In genomic region chr17:19317359-19318095, GRCh38 we compare ENCODE assay signal across 8 cellular contexts. TPM values are rescaled to one million over a fixed set of nuclear protein-coding genes. Genes with fewer than 3 reads are reported as not detected.
DNase-seq lines count a peak whose midpoint lies in the region; ATAC-seq, FAIRE-seq and TF ChIP-seq lines count a peak whose summit lies in the region.

No MANE protein-coding gene starts in this region.

- TF ChIP-seq CTCF in GM12875 (IDR thresholded peaks at IDR 0.05; ENCODE audit: borderline replicate concordance, insufficient read depth, low read depth, low read length) = peak; percentile 25; the same call in 1 of the 2 replicates
- TF ChIP-seq CTCF in GM12878 (IDR thresholded peaks at IDR 0.05 in 2 of 3, conservative IDR thresholded peaks at IDR 0.05 in 1 of 3; ENCODE audit: control insufficient read depth in 2 of 3, extremely low read depth in 1 of 3, insufficient read depth in 1 of 3, low read depth in 3 of 3, low read length in 3 of 3) = peak; percentile 16 to 39 (median 29); a peak in 3 of 6 replicates
- peak in 8 of 11 experiments; percentile 5 to 48 (median 38) for TF ChIP-seq CTCF in spleen (IDR thresholded peaks at IDR 0.05 in 8 of 11, conservative IDR thresholded peaks at IDR 0.05 in 3 of 11)
- no peak for TF ChIP-seq CTCF in D721Med (IDR thresholded peaks at IDR 0.05; ENCODE audit: insufficient read depth, missing control alignments)

- peak; percentile 97 for ATAC-seq in GM12878

- RAD21 ChIA-PET in GM12878 (lab: Charles Lee; ENCODE audit: unreplicated experiment) = no interaction called here

- no peak overlapping the region for H3K27ac ChIP-seq in Karpas-422 (ENCODE audit: low read length)
- H3K27ac ChIP-seq in GM12878 (ENCODE audit: control insufficient read depth, insufficient read depth) = no peak overlapping the region
- H3K27ac ChIP-seq in spleen = peak overlapping the region in 7 of 8 donors; percentile 46 to 76 (median 72)

- DNase-seq in Karpas-422 = peak; percentile 77
- no peak for DNase-seq in GM12878 (ENCODE audit: low read depth, low spot score)
- peak; percentile 96 for DNase-seq in islet precursor cell
- DNase-seq in spleen = peak; percentile 89
- DNase-seq in NCI-H2081 treated with DMSO at 0.1 percent for 48 hours (lab: John Stamatoyannopoulos, UW) = no peak
- DNase-seq in activated CD4-positive, CD25-positive, alpha-beta regulatory T cell (lab: John Stamatoyannopoulos, UW) = no peak
- no peak for DNase-seq in D721Med (ENCODE audit: insufficient read length, low spot score)

- H3K9me2 ChIP-seq in Karpas-422 (replicated peaks; ENCODE audit: insufficient read depth, low read length) = no peaks in the 10 kb centered on the region

- TF ChIP-seq POLR2A in GM12878 (IDR thresholded peaks at IDR 0.05; ENCODE audit: low read depth, low read length) (no peak), spleen (IDR thresholded peaks at IDR 0.05) (no peak)

- no peaks in the 10 kb centered on the region for H3K9me3 ChIP-seq in Karpas-422 (ENCODE audit: low read length)
- H3K9me3 ChIP-seq in GM12878 (replicated peaks; ENCODE audit: control insufficient read depth, insufficient read depth, low read length) = no peaks in the 10 kb centered on the region
- no peaks in the 10 kb centered on the region for H3K9me3 ChIP-seq in spleen

- BruUV-seq in GM12878 (replicated peaks; lab: Mats Ljungman, UMichigan) = no TSS peak

- 0 out of 2 replicates have a peak, but pooled peaks cover 6% of the 10 kb centered on the region for H4K20me1 ChIP-seq in Karpas-422 (ENCODE audit: insufficient read depth, low read depth, low read length)
- H4K20me1 ChIP-seq in GM12878 (ENCODE audit: control insufficient read depth, insufficient read depth) = no peaks in the 10 kb centered on the region

- SMC1A ChIA-PET in GM12878 (lab: Charles Lee; ENCODE audit: uncharacterized antibody, unreplicated experiment) = interaction anchor here (1.2 kb wide), 1 partner anchor 11 kb away, joined by 3 read pairs; no protein-coding TSS in a partner anchor

- WGBS in GM12878 (ENCODE audit: insufficient coverage, insufficient replicate concordance, low lambda C conversion rate, missing lambda C conversion rate) = 29% methylated on average over 19 of the region's 19 CpGs
- WGBS in spleen, 5 donors = 48 to 70% (median 59%) methylated on average over 17 to 19 of the region's 19 CpGs

- no peaks in the 10 kb centered on the region for H3K79me2 ChIP-seq in Karpas-422 (ENCODE audit: low read length)
- H3K79me2 ChIP-seq in GM12878 (ENCODE audit: control insufficient read depth, insufficient read depth, low read length) = no peaks in the 10 kb centered on the region

- H3K4me1 ChIP-seq in Karpas-422 (ENCODE audit: low read length) (peaks cover 13% of the 10 kb centered on the region), GM12878 (ENCODE audit: control insufficient read depth, insufficient read depth, low read length) (no peaks in the 10 kb centered on the region), spleen (peaks cover 0 to 42% (median 25%) of the 10 kb centered on the region in 6 donors)

- TF ChIP-seq EP300 in GM12878 (IDR thresholded peaks at IDR 0.05; ENCODE audit: borderline replicate concordance in 1 of 2, control insufficient read depth in 1 of 2, low read depth in 2 of 2, low read length in 2 of 2) = no peak

- FAIRE-seq in GM12878 (lab: Jason Lieb, UNC) (no peak), D721Med (lab: Jason Lieb, UNC) (no peak)

- TF ChIP-seq RAD21 in GM12878 (IDR thresholded peaks at IDR 0.05; ENCODE audit: insufficient read depth, low read depth, low read length) = no peak

- H3K27me3 ChIP-seq in Karpas-422 (ENCODE audit: low read length) = no peaks in the 10 kb centered on the region
- H3K27me3 ChIP-seq in GM12878 (replicated peaks in 1 of 2; ENCODE audit: control insufficient read depth in 2 of 2, insufficient read depth in 2 of 2, low read length in 1 of 2) = no peaks in the 10 kb centered on the region
- peaks cover 0 to 20% (median 0%) of the 10 kb centered on the region in 7 donors for H3K27me3 ChIP-seq in spleen (replicated peaks in 1 of 7)

- H3K9ac ChIP-seq in Karpas-422 (ENCODE audit: low read length) (0 out of 2 replicates have a peak overlapping the region, but pooled peaks have one; percentile 32), GM12878 (ENCODE audit: control insufficient read depth, insufficient read depth, low read length) (no peak overlapping the region)

- POLR2A ChIA-PET in GM12878 (lab: Charles Lee) = interaction anchor here (0.9 kb wide), 1 partner anchor 12 kb away, joined by 3 read pairs; no protein-coding TSS in a partner anchor

- H3K36me3 ChIP-seq in Karpas-422 (ENCODE audit: insufficient read depth, low read length) = no peaks in the 10 kb centered on the region
- H3K36me3 ChIP-seq in GM12878 (ENCODE audit: control insufficient read depth in 2 of 2, insufficient read depth in 2 of 2, low read length in 1 of 2) = no peaks in the 10 kb centered on the region
- peaks cover 0 to 26% (median 8%) of the 10 kb centered on the region in 6 donors for H3K36me3 ChIP-seq in spleen

- peak overlapping the region; percentile 37 for H3K4me2 ChIP-seq in Karpas-422 (ENCODE audit: low read depth, low read length, poor library complexity, severe bottlenecking)
- H3K4me2 ChIP-seq in GM12878 (ENCODE audit: control insufficient read depth, insufficient read depth) = no peak overlapping the region

- H3K4me3 ChIP-seq in GM12875 (ENCODE audit: low read depth, low read length) (no peak overlapping the region), Karpas-422 (ENCODE audit: low read length) (peak overlapping the region; percentile 1; the same call in 1 of the 2 replicates), GM12878 (no peak overlapping the region), spleen (peak overlapping the region in 1 of 8 donors; percentile 5)

- CTCF ChIA-PET in GM12878 (lab: Yijun Ruan, JAX) = interaction anchor here (0.8 to 1.5 kb wide), 3 partner anchors 10 to 45 kb away, joined by 3 to 5 read pairs (median 4); partner anchors contain the start of gene B9D1

- intact Hi-C loops in GM12878 (cut with micrococcal nuclease; ENCODE audit: unreplicated experiment) = no loop called here
- intact Hi-C loops in spleen (cut with DNase I; ENCODE audit: low total_unique reads) = no loop called here

- no peak overlapping the region for H2AFZ ChIP-seq in Karpas-422 (ENCODE audit: low read length)
- H2AFZ ChIP-seq in GM12878 (ENCODE audit: control insufficient read depth, low read depth, low read length) = no peak overlapping the region

- in situ Hi-C loops in GM12878 (cut with MboI) = no loop called here

TF ChIP-seq in GM12878, 131 proteins besides CTCF, POLR2A, EP300 and RAD21:
- TF ChIP-seq TCF12 (IDR thresholded peaks at IDR 0.05; ENCODE audit: low read depth, low read length) = 0 out of 2 replicates have a peak, but pooled peaks have one; percentile 6
- TF ChIP-seq NR2C2 (IDR thresholded peaks at IDR 0.05; ENCODE audit: borderline replicate concordance, control insufficient read depth, insufficient read length, low read depth) = no peak
- TF ChIP-seq NR2F1 (conservative IDR thresholded peaks at IDR 0.05) = peak; percentile 67
- TF ChIP-seq POU2F2 (IDR thresholded peaks at IDR 0.05; ENCODE audit: borderline replicate concordance, low read depth, low read length) = peak; percentile 96; the same call in 2 of the 3 replicates

RNA-seq across cellular contexts. Expression of gene B9D1, which starts 45.0 kb away (rescaled TPM):
- total RNA-seq in Karpas-422 (2014; rRNA removed; shearing (Covaris generic); ENCODE audit: low replicate concordance) = 22.1 and 29.1 TPM in 2 replicates
- 11.3 and 12.0 TPM in 2 replicates for total RNA-seq in GM12878 (2013; cell fraction: nucleolus; rRNA removed)
- total RNA-seq in GM12878 (2014; rRNA removed) (8.3 and 9.4 TPM in 2 replicates), GM12878 (2014; rRNA removed; fragmentation: Illumina TruSeq; extraction: Trizol) (4.5 and 5.9 TPM in 2 replicates), GM12878 (2021) (8.1 and 9.5 TPM in 2 replicates), spleen (10 to 100 TPM in 1 of 7 donors, 1 to 10 TPM in 6; 6.4 to 14.1 (median 7.3) TPM)
- polyA plus RNA-seq in GM12878 (2011; ENCODE audit: low read depth) = 12.7 TPM
- polyA plus RNA-seq in GM12878 (2011; rRNA removed) (5.0 and 10.4 TPM in 2 replicates), GM12878 (2014; fragmentation: Illumina TruSeq; extraction: Trizol) (4.9 and 8.7 TPM in 2 replicates), GM12878 (2014; fragmentation: Nextera tagmentation; extraction: Ambion mirVana) (10 to 100 TPM in 1 of 2 experiments, 1 to 10 TPM in 1; 8.2 to 10.2 TPM), GM12878 (2014; rRNA removed) (11.8 and 14.9 TPM in 2 replicates), GM12878 (2016; fragmentation: Nextera tagmentation; extraction: Ambion mirVana) (10 to 100 TPM; 16.4 to 18.3 TPM), spleen (1 to 10 TPM; 4.3 to 8.1 (median 5.8) TPM)
- 15.0 TPM in 2 replicates for polyA plus RNA-seq in GM12878 (2011; cell fraction: cytosol; rRNA removed)
- polyA plus RNA-seq in GM12878 (2011; cell fraction: nucleus; rRNA removed) = 14.0 and 16.5 TPM in 2 replicates
- 8.7 and 8.9 TPM in 2 replicates for polyA plus RNA-seq in GM12878 (2012)
- 6.3 and 9.0 TPM in 2 replicates for polyA minus RNA-seq in GM12878 (2011; rRNA and poly(A)+ RNA removed)
- polyA minus RNA-seq in GM12878 (2011; cell fraction: cytosol; rRNA and poly(A)+ RNA removed) = 1.5 and 3.7 TPM in 2 replicates
- 2.9 and 5.4 TPM in 2 replicates for polyA minus RNA-seq in GM12878 (2011; cell fraction: nucleus; rRNA and poly(A)+ RNA removed)

Comparison
In these comparisons a context has a peak if more than half of its experiments do, and no peak if none do; other contexts are left out.
1. DNase-seq: peak in Karpas-422 (single experiment), islet precursor cell (single experiment) and spleen (single experiment); none in GM12878 (single experiment), NCI-H2081 treated with DMSO at 0.1 percent for 48 hours (single experiment), activated CD4-positive, CD25-positive, alpha-beta regulatory T cell (0 of 4) and D721Med (single experiment).
2. H3K27ac ChIP-seq: peak in spleen (7 of 8); none in Karpas-422 (single experiment) and GM12878 (single experiment).